In the genomic region with DNA sequence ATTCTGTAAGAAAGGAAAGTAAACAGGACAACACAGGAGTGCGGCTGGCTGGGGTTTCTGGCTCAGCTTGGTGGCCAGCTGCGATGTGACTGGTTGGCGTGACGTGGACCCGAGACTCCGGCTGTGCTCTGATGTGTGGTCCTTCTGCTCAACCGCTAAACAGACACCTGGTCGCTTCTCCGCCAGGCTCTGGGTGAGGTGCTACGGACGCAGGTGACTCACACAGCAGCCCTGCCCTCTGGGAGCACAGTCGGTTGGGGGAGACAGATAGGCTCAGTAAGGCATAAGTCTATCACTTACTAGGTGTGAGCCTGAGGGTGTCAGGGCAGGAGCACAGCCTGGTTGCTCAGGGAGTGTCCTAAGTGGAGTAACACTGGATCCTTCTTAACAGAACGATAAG, we compare ENCODE assay signal across 1 cellular context.
TF ChIP-seq lines count a peak whose summit lies in the region.

No MANE protein-coding gene starts in this region.

TF ChIP-seq in GM23338, 12 proteins besides CTCF, POLR2A, EP300 and RAD21:
- TF ChIP-seq, protein P1, sequence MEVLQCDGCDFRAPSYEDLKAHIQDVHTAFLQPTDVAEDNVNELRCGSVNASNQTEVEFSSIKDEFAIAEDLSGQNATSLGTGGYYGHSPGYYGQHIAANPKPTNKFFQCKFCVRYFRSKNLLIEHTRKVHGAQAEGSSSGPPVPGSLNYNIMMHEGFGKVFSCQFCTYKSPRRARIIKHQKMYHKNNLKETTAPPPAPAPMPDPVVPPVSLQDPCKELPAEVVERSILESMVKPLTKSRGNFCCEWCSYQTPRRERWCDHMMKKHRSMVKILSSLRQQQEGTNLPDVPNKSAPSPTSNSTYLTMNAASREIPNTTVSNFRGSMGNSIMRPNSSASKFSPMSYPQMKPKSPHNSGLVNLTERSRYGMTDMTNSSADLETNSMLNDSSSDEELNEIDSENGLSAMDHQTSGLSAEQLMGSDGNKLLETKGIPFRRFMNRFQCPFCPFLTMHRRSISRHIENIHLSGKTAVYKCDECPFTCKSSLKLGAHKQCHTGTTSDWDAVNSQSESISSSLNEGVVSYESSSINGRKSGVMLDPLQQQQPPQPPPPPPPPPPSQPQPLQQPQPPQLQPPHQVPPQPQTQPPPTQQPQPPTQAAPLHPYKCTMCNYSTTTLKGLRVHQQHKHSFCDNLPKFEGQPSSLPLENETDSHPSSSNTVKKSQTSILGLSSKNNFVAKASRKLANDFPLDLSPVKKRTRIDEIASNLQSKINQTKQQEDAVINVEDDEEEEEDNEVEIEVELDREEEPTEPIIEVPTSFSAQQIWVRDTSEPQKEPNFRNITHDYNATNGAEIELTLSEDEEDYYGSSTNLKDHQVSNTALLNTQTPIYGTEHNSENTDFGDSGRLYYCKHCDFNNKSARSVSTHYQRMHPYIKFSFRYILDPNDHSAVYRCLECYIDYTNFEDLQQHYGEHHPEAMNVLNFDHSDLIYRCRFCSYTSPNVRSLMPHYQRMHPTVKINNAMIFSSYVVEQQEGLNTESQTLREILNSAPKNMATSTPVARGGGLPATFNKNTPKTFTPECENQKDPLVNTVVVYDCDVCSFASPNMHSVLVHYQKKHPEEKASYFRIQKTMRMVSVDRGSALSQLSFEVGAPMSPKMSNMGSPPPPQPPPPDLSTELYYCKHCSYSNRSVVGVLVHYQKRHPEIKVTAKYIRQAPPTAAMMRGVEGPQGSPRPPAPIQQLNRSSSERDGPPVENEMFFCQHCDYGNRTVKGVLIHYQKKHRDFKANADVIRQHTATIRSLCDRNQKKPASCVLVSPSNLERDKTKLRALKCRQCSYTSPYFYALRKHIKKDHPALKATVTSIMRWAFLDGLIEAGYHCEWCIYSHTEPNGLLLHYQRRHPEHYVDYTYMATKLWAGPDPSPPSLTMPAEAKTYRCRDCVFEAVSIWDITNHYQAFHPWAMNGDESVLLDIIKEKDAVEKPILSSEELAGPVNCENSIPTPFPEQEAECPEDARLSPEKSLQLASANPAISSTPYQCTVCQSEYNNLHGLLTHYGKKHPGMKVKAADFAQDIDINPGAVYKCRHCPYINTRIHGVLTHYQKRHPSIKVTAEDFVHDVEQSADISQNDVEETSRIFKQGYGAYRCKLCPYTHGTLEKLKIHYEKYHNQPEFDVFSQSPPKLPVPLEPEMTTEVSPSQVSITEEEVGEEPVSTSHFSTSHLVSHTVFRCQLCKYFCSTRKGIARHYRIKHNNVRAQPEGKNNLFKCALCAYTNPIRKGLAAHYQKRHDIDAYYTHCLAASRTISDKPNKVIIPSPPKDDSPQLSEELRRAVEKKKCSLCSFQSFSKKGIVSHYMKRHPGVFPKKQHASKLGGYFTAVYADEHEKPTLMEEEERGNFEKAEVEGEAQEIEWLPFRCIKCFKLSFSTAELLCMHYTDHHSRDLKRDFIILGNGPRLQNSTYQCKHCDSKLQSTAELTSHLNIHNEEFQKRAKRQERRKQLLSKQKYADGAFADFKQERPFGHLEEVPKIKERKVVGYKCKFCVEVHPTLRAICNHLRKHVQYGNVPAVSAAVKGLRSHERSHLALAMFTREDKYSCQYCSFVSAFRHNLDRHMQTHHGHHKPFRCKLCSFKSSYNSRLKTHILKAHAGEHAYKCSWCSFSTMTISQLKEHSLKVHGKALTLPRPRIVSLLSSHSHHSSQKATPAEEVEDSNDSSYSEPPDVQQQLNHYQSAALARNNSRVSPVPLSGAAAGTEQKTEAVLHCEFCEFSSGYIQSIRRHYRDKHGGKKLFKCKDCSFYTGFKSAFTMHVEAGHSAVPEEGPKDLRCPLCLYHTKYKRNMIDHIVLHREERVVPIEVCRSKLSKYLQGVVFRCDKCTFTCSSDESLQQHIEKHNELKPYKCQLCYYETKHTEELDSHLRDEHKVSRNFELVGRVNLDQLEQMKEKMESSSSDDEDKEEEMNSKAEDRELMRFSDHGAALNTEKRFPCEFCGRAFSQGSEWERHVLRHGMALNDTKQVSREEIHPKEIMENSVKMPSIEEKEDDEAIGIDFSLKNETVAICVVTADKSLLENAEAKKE (CRISPR knock-in tag; IDR thresholded peaks at IDR 0.05), result no peak
- TF ChIP-seq EZH2 (IDR thresholded peaks at IDR 0.05; ENCODE audit: low read depth, unreplicated experiment), result no peak
- TF ChIP-seq CREB1 (CRISPR knock-in tag; IDR thresholded peaks at IDR 0.05; ENCODE audit: low read depth), result no peak
- TF ChIP-seq JUNB (IDR thresholded peaks at IDR 0.05; ENCODE audit: unreplicated experiment), result no peak
- no peak for TF ChIP-seq ZNF114 (CRISPR knock-in tag; IDR thresholded peaks at IDR 0.05)
- TF ChIP-seq ZNF331 (CRISPR knock-in tag; IDR thresholded peaks at IDR 0.05; ENCODE audit: low read depth), result no peak
- TF ChIP-seq, protein P2, sequence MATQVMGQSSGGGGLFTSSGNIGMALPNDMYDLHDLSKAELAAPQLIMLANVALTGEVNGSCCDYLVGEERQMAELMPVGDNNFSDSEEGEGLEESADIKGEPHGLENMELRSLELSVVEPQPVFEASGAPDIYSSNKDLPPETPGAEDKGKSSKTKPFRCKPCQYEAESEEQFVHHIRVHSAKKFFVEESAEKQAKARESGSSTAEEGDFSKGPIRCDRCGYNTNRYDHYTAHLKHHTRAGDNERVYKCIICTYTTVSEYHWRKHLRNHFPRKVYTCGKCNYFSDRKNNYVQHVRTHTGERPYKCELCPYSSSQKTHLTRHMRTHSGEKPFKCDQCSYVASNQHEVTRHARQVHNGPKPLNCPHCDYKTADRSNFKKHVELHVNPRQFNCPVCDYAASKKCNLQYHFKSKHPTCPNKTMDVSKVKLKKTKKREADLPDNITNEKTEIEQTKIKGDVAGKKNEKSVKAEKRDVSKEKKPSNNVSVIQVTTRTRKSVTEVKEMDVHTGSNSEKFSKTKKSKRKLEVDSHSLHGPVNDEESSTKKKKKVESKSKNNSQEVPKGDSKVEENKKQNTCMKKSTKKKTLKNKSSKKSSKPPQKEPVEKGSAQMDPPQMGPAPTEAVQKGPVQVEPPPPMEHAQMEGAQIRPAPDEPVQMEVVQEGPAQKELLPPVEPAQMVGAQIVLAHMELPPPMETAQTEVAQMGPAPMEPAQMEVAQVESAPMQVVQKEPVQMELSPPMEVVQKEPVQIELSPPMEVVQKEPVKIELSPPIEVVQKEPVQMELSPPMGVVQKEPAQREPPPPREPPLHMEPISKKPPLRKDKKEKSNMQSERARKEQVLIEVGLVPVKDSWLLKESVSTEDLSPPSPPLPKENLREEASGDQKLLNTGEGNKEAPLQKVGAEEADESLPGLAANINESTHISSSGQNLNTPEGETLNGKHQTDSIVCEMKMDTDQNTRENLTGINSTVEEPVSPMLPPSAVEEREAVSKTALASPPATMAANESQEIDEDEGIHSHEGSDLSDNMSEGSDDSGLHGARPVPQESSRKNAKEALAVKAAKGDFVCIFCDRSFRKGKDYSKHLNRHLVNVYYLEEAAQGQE (IDR thresholded peaks at IDR 0.05; ENCODE audit: unreplicated experiment), result no peak
- no peak for TF ChIP-seq POLR2AphosphoS5 (IDR thresholded peaks at IDR 0.05; ENCODE audit: low read depth)
- no peak for TF ChIP-seq NANOG (IDR thresholded peaks at IDR 0.05; ENCODE audit: borderline replicate concordance)
- TF ChIP-seq, protein P3, sequence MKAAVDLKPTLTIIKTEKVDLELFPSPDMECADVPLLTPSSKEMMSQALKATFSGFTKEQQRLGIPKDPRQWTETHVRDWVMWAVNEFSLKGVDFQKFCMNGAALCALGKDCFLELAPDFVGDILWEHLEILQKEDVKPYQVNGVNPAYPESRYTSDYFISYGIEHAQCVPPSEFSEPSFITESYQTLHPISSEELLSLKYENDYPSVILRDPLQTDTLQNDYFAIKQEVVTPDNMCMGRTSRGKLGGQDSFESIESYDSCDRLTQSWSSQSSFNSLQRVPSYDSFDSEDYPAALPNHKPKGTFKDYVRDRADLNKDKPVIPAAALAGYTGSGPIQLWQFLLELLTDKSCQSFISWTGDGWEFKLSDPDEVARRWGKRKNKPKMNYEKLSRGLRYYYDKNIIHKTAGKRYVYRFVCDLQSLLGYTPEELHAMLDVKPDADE (IDR thresholded peaks at IDR 0.05), result no peak
- no peak for TF ChIP-seq STAT1 (IDR thresholded peaks at IDR 0.05; ENCODE audit: unreplicated experiment)
- no peak for TF ChIP-seq EZH2phosphoT487 (IDR thresholded peaks at IDR 0.05; ENCODE audit: unreplicated experiment)
